ENCODE assay signal across 1 cellular context in genomic region chr14:93799617-93800016, GRCh38.
TF ChIP-seq lines count a peak whose summit lies in the region.

No MANE protein-coding gene starts in this region.

TF ChIP-seq in HepG2, 621 proteins besides CTCF, POLR2A, EP300 and RAD21 (continued from another document):
- TF ChIP-seq YEATS4 (CRISPR knock-in tag; IDR thresholded peaks at IDR 0.05; ENCODE audit: borderline replicate concordance) (peak; percentile 21; the same call in 1 of the 2 replicates), ZNF20 (CRISPR knock-in tag; IDR thresholded peaks at IDR 0.05) (no peak), SOX13 (IDR thresholded peaks at IDR 0.05) (no peak), SOX13 (CRISPR knock-in tag; conservative IDR thresholded peaks at IDR 0.05 in 1 of 2, IDR thresholded peaks at IDR 0.05 in 1 of 2) (peak in 1 of 2 experiments; percentile 71; a peak in 2 of 4 replicates), ZNF296 (CRISPR knock-in tag; conservative IDR thresholded peaks at IDR 0.05) (no peak), THAP11 (CRISPR knock-in tag; IDR thresholded peaks at IDR 0.05) (no peak), ZNF775 (CRISPR knock-in tag; IDR thresholded peaks at IDR 0.05; ENCODE audit: borderline replicate concordance) (no peak), ZSCAN22 (CRISPR knock-in tag; IDR thresholded peaks at IDR 0.05) (no peak; the same call in 1 of the 2 replicates), MZF1 (CRISPR knock-in tag; IDR thresholded peaks at IDR 0.05; ENCODE audit: borderline replicate concordance) (no peak), LCORL (IDR thresholded peaks at IDR 0.05) (no peak), LCORL (CRISPR knock-in tag; IDR thresholded peaks at IDR 0.05) (no peak), GTF3A (CRISPR knock-in tag; conservative IDR thresholded peaks at IDR 0.05) (no peak), KMT2B (CRISPR knock-in tag; IDR thresholded peaks at IDR 0.05) (no peak), ZNF670 (CRISPR knock-in tag; IDR thresholded peaks at IDR 0.05; ENCODE audit: borderline replicate concordance) (no peak), SETDB1 (CRISPR knock-in tag; IDR thresholded peaks at IDR 0.05; ENCODE audit: borderline replicate concordance) (no peak), ZNF530 (CRISPR knock-in tag; IDR thresholded peaks at IDR 0.05; ENCODE audit: low read depth) (no peak), ZNF839 (CRISPR knock-in tag; IDR thresholded peaks at IDR 0.05; ENCODE audit: borderline replicate concordance) (no peak), ARNTL (CRISPR knock-in tag; IDR thresholded peaks at IDR 0.05) (no peak; the same call in none of the 2 replicates), MXI1 (IDR thresholded peaks at IDR 0.05; ENCODE audit: borderline replicate concordance, low read depth, low read length) (no peak), HDAC1 (CRISPR knock-in tag; IDR thresholded peaks at IDR 0.05) (no peak; the same call in 1 of the 2 replicates)
- TF ChIP-seq, protein P1, sequence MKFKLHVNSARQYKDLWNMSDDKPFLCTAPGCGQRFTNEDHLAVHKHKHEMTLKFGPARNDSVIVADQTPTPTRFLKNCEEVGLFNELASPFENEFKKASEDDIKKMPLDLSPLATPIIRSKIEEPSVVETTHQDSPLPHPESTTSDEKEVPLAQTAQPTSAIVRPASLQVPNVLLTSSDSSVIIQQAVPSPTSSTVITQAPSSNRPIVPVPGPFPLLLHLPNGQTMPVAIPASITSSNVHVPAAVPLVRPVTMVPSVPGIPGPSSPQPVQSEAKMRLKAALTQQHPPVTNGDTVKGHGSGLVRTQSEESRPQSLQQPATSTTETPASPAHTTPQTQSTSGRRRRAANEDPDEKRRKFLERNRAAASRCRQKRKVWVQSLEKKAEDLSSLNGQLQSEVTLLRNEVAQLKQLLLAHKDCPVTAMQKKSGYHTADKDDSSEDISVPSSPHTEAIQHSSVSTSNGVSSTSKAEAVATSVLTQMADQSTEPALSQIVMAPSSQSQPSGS (CRISPR knock-in tag; IDR thresholded peaks at IDR 0.05), result no peak
